18 cellular contexts compared by ENCODE assay signal in the genomic region with DNA sequence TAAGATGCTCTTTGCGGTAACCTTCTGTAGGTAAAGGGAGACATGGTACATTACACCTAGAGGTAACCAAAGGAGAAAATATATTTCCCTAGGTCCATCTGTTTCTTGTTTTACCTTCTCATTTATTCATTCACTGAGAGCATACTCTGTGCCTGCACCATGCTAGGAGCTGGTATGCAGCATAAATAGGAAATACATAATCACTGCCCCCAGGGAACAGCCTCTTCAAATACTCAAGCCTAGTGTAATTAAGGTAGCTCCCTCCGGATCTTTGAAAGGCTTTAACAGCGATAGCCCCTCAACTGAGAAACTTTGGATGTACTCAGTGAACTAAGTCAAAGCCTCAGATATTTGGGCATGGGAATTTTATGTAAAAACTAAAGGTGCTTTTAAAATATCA.
"Had no signal": no experiment of that assay in that cellular context is flagged by ENCODE, and none has a peak within 500 bp of the region (broad histone marks: within the 10 kb centered on the region; RNA-seq: fewer than 3 reads in every experiment).

No MANE protein-coding gene starts in this region.

- H3K36me3 Mint-ChIP-seq: naive thymus-derived CD8-positive, alpha-beta T cell; stimulated activated memory B cell treated with anti-CD40 and anti-IgM and Interleukin-4, amounts not matched to agents 10 μg/mL and 1 μg/mL and 100 μg/mL, for 72 hours had no signal

- H3K4me3 Mint-ChIP-seq: naive thymus-derived CD8-positive, alpha-beta T cell; stimulated activated memory B cell treated with anti-CD40 and anti-IgM and Interleukin-4, amounts not matched to agents 10 μg/mL and 1 μg/mL and 100 μg/mL, for 72 hours; stimulated activated naive CD8-positive, alpha-beta T cell treated with anti-CD3 and anti-CD28 coated beads, Interleukin-15, Interleukin-2, amounts not matched to agents 100 ng/mL and 50 ng/mL, for 24 hours had no signal

- H3K9me3 Mint-ChIP-seq: naive thymus-derived CD8-positive, alpha-beta T cell; stimulated activated memory B cell treated with anti-CD40 and anti-IgM and Interleukin-4, amounts not matched to agents 10 μg/mL and 1 μg/mL and 100 μg/mL, for 72 hours; stimulated activated naive CD8-positive, alpha-beta T cell treated with anti-CD3 and anti-CD28 coated beads, Interleukin-15, Interleukin-2, amounts not matched to agents 100 ng/mL and 50 ng/mL, for 24 hours had no signal

- ATAC-seq: esophagus mucosa; heart left ventricle; left colon; mucosa of descending colon; naive thymus-derived CD8-positive, alpha-beta T cell; psoas muscle; right lobe of liver; stimulated activated memory B cell treated with anti-CD40 and anti-IgM and Interleukin-4, amounts not matched to agents 10 μg/mL and 1 μg/mL and 100 μg/mL, for 72 hours; upper lobe of right lung had no signal

- H3K4me1 Mint-ChIP-seq: naive thymus-derived CD8-positive, alpha-beta T cell; stimulated activated memory B cell treated with anti-CD40 and anti-IgM and Interleukin-4, amounts not matched to agents 10 μg/mL and 1 μg/mL and 100 μg/mL, for 72 hours had no signal

- H3K27me3 Mint-ChIP-seq: naive thymus-derived CD8-positive, alpha-beta T cell; stimulated activated memory B cell treated with anti-CD40 and anti-IgM and Interleukin-4, amounts not matched to agents 10 μg/mL and 1 μg/mL and 100 μg/mL, for 72 hours had no signal

- DNase-seq: dorsolateral prefrontal cortex; effector CD8-positive, alpha-beta T cell; heart left ventricle; hippocampal formation; left colon; mammary epithelial cell; mucosa of descending colon; naive thymus-derived CD8-positive, alpha-beta T cell; psoas muscle; retina; right lobe of liver; stimulated activated CD4-positive, alpha-beta T cell treated with anti-CD3 and anti-CD28 coated beads, Interleukin-1b, Interleukin-23, amount 100 ng/mL, for 48 hours; stimulated activated CD4-positive, alpha-beta T cell treated with anti-CD3 and anti-CD28 coated beads, Interleukin-4, amount 100 ng/mL, for 24 hours; tibial artery; upper lobe of right lung had no signal

- H3K27ac Mint-ChIP-seq: naive thymus-derived CD8-positive, alpha-beta T cell; stimulated activated memory B cell treated with anti-CD40 and anti-IgM and Interleukin-4, amounts not matched to agents 10 μg/mL and 1 μg/mL and 100 μg/mL, for 72 hours; stimulated activated naive CD8-positive, alpha-beta T cell treated with anti-CD3 and anti-CD28 coated beads, Interleukin-15, Interleukin-2, amounts not matched to agents 100 ng/mL and 50 ng/mL, for 24 hours had no signal
